ENCODE assay signal across 31 cellular contexts in the genomic region with DNA sequence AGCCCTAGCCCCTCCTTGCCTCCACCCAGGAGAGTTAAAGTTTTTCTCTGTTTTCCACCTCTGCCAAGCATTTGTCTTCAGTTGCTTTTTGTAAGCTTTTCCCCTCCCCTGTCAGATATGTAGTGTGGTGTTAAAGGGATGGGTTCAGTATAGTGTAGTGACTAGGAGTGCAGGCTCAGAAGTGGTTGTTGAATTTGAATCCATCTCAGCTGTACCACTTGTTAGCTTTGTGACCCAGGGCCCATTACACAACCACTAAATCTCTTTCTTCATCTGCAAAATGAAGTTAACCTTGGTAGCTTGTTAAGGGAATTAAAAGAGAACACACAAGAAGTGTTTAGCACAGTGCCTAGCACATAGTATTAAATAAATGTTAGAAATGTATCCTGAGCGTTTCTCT. TPM values are rescaled to one million over a fixed set of nuclear protein-coding genes. Genes with fewer than 3 reads are reported as not detected.
A peak's percentile ranks its signal among the peaks of the same experiment; 100 is the strongest.
DNase-seq lines count a peak whose midpoint lies in the region; ATAC-seq and TF ChIP-seq lines count a peak whose summit lies in the region.
"Had no signal": no experiment of that assay in that cellular context is flagged by ENCODE, and none has a peak within 500 bp of the region (broad histone marks: within the 10 kb centered on the region; RNA-seq: fewer than 3 reads in every experiment).

No MANE protein-coding gene starts in this region.

- intact Hi-C loops in left lung (cut with DNase I): no loop called here

- peaks cover 0 to 2% of the 10 kb centered on the region in 2 donors for H3K36me3 Mint-ChIP-seq in activated T-cell treated with anti-CD3 and anti-CD28 coated beads, Interleukin-2, amount 50 U/mL, for 72 hours (ENCODE audit: insufficient read depth in 2 of 2)
- H3K36me3 Mint-ChIP-seq in HFFc6 (ENCODE audit: low read depth) (peaks cover 22% of the 10 kb centered on the region), T-helper 17 cell (ENCODE audit: low read depth) (peaks cover 2% of the 10 kb centered on the region)
- H3K36me3 Mint-ChIP-seq: activated CD4-positive, alpha-beta memory T cell treated with anti-CD3 and anti-CD28 coated beads for 36 hours; CD4-positive, alpha-beta memory T cell had no signal

- H3K27ac ChIP-seq in left lung: no peak overlapping the region
- H3K27ac ChIP-seq: coronary artery, epithelial cell of prostate, GM23248, right atrium auricular region, SJSA1, thoracic aorta had no signal

- TF ChIP-seq CTCF in HFFc6 (IDR thresholded peaks at IDR 0.05) (no peak), left lung (IDR thresholded peaks at IDR 0.05) (no peak)

- H3K4me1 ChIP-seq in left lung: peaks cover 0 to 59% of the 10 kb centered on the region in 2 donors

- no peaks in the 10 kb centered on the region for H3K36me3 ChIP-seq in left lung
- H3K36me3 ChIP-seq: right atrium auricular region, thoracic aorta had no signal

- H3K4me3 ChIP-seq in left lung: no peak overlapping the region
- H3K4me3 ChIP-seq: coronary artery, GM23248, right atrium auricular region, SJSA1, thoracic aorta had no signal

- H3K27me3 ChIP-seq in left lung: no peaks in the 10 kb centered on the region
- H3K27me3 ChIP-seq: right atrium auricular region, SJSA1 had no signal

- H3K27ac Mint-ChIP-seq in activated T-cell treated with anti-CD3 and anti-CD28 coated beads, Interleukin-2, amount 50 U/mL, for 72 hours: peak overlapping the region; percentile 32
- peak overlapping the region; percentile 61; the same call in 1 of the 2 replicates for H3K27ac Mint-ChIP-seq in HFFc6
- peak overlapping the region; percentile 11 for H3K27ac Mint-ChIP-seq in T-helper 17 cell
- H3K27ac Mint-ChIP-seq: activated B cell treated with CpG ODN at 0.5 μM for 24 hours; activated CD4-positive, alpha-beta memory T cell treated with anti-CD3 and anti-CD28 coated beads for 36 hours; B cell; CD4-positive, alpha-beta memory T cell had no signal

- H3K4me1 Mint-ChIP-seq in activated T-cell treated with anti-CD3 and anti-CD28 coated beads, Interleukin-2, amount 50 U/mL, for 72 hours (ENCODE audit: low read depth): peaks cover 67% of the 10 kb centered on the region
- H3K4me1 Mint-ChIP-seq in HFFc6 (ENCODE audit: low read depth): peaks cover 80% of the 10 kb centered on the region
- H3K4me1 Mint-ChIP-seq in T-helper 17 cell: peaks cover 26% of the 10 kb centered on the region
- H3K4me1 Mint-ChIP-seq: activated B cell treated with CpG ODN at 0.5 μM for 24 hours, B cell had no signal

- no peaks in the 10 kb centered on the region for H3K9me3 Mint-ChIP-seq in activated T-cell treated with anti-CD3 and anti-CD28 coated beads, Interleukin-2, amount 50 U/mL, for 72 hours
- H3K9me3 Mint-ChIP-seq in HFFc6: no peaks in the 10 kb centered on the region
- H3K9me3 Mint-ChIP-seq: activated B cell treated with CpG ODN at 0.5 μM for 24 hours; activated CD4-positive, alpha-beta memory T cell treated with anti-CD3 and anti-CD28 coated beads for 36 hours had no signal

- peak overlapping the region; percentile 58 to 64 for H3K4me3 Mint-ChIP-seq in activated T-cell treated with anti-CD3 and anti-CD28 coated beads, Interleukin-2, amount 50 U/mL, for 72 hours
- H3K4me3 Mint-ChIP-seq in HFFc6 (no peak overlapping the region), T-helper 17 cell (no peak overlapping the region)
- H3K4me3 Mint-ChIP-seq: activated B cell treated with CpG ODN at 0.5 μM for 24 hours; activated CD4-positive, alpha-beta memory T cell treated with anti-CD3 and anti-CD28 coated beads for 36 hours; B cell had no signal

- no peak for DNase-seq in activated T-cell treated with anti-CD3 and anti-CD28 coated beads, Interleukin-2, amount 50 U/mL, for 72 hours
- no peak for DNase-seq in activated T-cell treated with anti-CD3 and anti-CD28 coated beads, Interleukin-2, amount 50 U/mL, for 1 hour
- DNase-seq in HFFc6: no peak
- DNase-seq in T-helper 17 cell: no peak
- DNase-seq in left lung: no peak
- DNase-seq in SIG-M5 treated with dmso at 0.1 percent for 504 hours (lab: John Stamatoyannopoulos, UW; ENCODE audit: unreplicated experiment): no peak
- no peak for DNase-seq in NCI-H146 (lab: John Stamatoyannopoulos, UW)
- DNase-seq: ACHN; activated B cell treated with CpG ODN at 0.5 μM for 24 hours; activated CD4-positive, alpha-beta memory T cell treated with anti-CD3 and anti-CD28 coated beads for 36 hours; activated CD8-positive, alpha-beta memory T cell treated with anti-CD3 and anti-CD28 coated beads, Interleukin-2, amount 50 U/mL, for 48 hours; activated gamma-delta T cell; caudate nucleus; CD4-positive, alpha-beta memory T cell; effector CD8-positive, alpha-beta T cell; GM23248; hypothalamus; left cardiac atrium; mesenchymal stem cell; NCI-H1105 treated with DMSO at 0.1 percent for 48 hours; NCI-H2029; NCI-H2227 treated with DMSO at 0.1 percent for 48 hours; NCI-H526; stimulated activated CD4-positive, alpha-beta T cell treated with anti-CD3 and anti-CD28 coated beads, Interleukin-1b, Interleukin-23, amount 100 ng/mL, for 48 hours; stimulated activated naive CD8-positive, alpha-beta T cell treated with anti-CD3 and anti-CD28 coated beads, Interleukin-15, Interleukin-2, amounts not matched to agents 100 U/mL and 50 U/mL, for 24 hours had no signal

- H3K9me3 ChIP-seq in T-helper 17 cell (ENCODE audit: control insufficient read depth, low read length, poor library complexity, severe bottlenecking) (no peaks in the 10 kb centered on the region), left lung (no peaks in the 10 kb centered on the region)
- H3K9me3 ChIP-seq: right atrium auricular region, SJSA1, thoracic aorta had no signal

- ATAC-seq in activated T-cell treated with anti-CD3 and anti-CD28 coated beads, Interleukin-2, amount 50 U/mL, for 72 hours (replicated peaks in 1 of 2): peak; percentile 29 to 34
- ATAC-seq in T-helper 17 cell (no peak), left lung (peak; percentile 25)

- peaks cover 65% of the 10 kb centered on the region for H3K27me3 Mint-ChIP-seq in activated T-cell treated with anti-CD3 and anti-CD28 coated beads, Interleukin-2, amount 50 U/mL, for 72 hours (ENCODE audit: low read depth)
- H3K27me3 Mint-ChIP-seq in HFFc6 (ENCODE audit: insufficient read depth) (peaks cover 2% of the 10 kb centered on the region; the same call in 1 of the 2 replicates), T-helper 17 cell (peaks cover 16% of the 10 kb centered on the region)
- H3K27me3 Mint-ChIP-seq: activated B cell treated with CpG ODN at 0.5 μM for 24 hours, B cell had no signal

RNA-seq across cellular contexts. Expression of a gene that starts 56.9 kb away (rescaled TPM):
- total RNA-seq in activated T-cell treated with anti-CD3 and anti-CD28 coated beads, Interleukin-2, amount 50 U/mL, for 72 hours: 10 to 100 TPM; 10.1 to 11.9 TPM
- total RNA-seq in HFFc6 (2021; fragmentation: NEBNext Ultra II Directional; extraction: Animal tissue kit (Norgen Biotek cat#: 25700)): 100 to 1,000 TPM; 126 to 150 (median 134) TPM
- 1 to 10 TPM; 1.7 to 4.1 TPM for total RNA-seq in T-helper 17 cell
- total RNA-seq in left lung: 10 to 100 TPM; 49.6 to 57.5 TPM

Comparison
In these comparisons a context has a peak if more than half of its experiments do, and no peak if none do; other contexts are left out.
1. H3K27ac Mint-ChIP-seq: peak in every context shown above with its lines; median percentile 61 in HFFc6; 32 in activated T-cell treated with anti-CD3 and anti-CD28 coated beads, Interleukin-2, amount 50 U/mL, for 72 hours; 11 in T-helper 17 cell.
2. H3K4me3 Mint-ChIP-seq: peak in activated T-cell treated with anti-CD3 and anti-CD28 coated beads, Interleukin-2, amount 50 U/mL, for 72 hours (2 of 2); none in HFFc6 (single experiment) and T-helper 17 cell (single experiment).